ENCODE assay signal across 40 cellular contexts in the genomic region with DNA sequence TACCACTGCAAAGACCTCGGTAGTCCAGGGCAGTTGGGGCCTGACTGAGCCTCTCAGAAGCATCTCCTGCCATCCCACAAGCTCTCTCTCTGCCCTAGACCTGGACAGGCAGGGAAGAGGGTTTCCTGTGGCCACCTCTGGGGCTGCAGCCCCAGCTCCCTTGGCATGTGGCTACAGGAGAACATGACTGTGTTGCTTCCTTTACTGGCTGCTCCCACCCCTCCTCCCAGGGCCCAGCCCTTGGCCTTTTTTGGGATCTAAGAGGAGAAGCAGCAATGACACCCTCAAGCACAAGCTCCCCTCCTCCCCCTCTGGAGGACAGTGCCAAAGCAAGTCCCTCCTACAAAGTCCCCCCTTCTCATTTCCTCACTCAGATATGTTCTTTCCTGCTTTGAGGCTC. TPM values are rescaled to one million over a fixed set of nuclear protein-coding genes. Genes with fewer than 3 reads are reported as not detected.
"Had no signal": no experiment of that assay in that cellular context is flagged by ENCODE, and none has a peak within 500 bp of the region (broad histone marks: within the 10 kb centered on the region; RNA-seq: fewer than 3 reads in every experiment).

No MANE protein-coding gene starts in this region.

- H3K27ac Mint-ChIP-seq: activated CD8-positive, alpha-beta memory T cell treated with anti-CD3 and anti-CD28 coated beads, Interleukin-2, amount 10 ng/mL, durations not matched to agents 7 days and 5 days; activated naive CD4-positive, alpha-beta T cell treated with anti-CD3 and anti-CD28 coated beads, Interleukin-2, amount 10 ng/mL, durations not matched to agents 7 days and 5 days; activated naive CD8-positive, alpha-beta T cell; activated T-helper 17 cell treated with anti-CD3 and anti-CD28 coated beads, Interleukin-2, amount 50 U/mL, for 72 hours had no signal

- H3K9me3 Mint-ChIP-seq: activated naive CD4-positive, alpha-beta T cell treated with anti-CD3 and anti-CD28 coated beads, Interleukin-2, amount 10 ng/mL, durations not matched to agents 7 days and 5 days; activated T-helper 17 cell treated with anti-CD3 and anti-CD28 coated beads, Interleukin-2, amount 50 U/mL, for 72 hours had no signal

- H3K4me2 ChIP-seq: KMS-11 had no signal

- H3K9ac ChIP-seq: KMS-11 had no signal

- H3K27me3 ChIP-seq: ascending aorta, body of pancreas, breast epithelium, Peyer's patch had no signal

- H3K27ac ChIP-seq: ascending aorta, body of pancreas, breast epithelium, KMS-11, Peyer's patch, WERI-Rb-1 had no signal

- H3K4me3 ChIP-seq: ascending aorta, body of pancreas, breast epithelium, Peyer's patch had no signal

- H3K4me3 Mint-ChIP-seq: activated CD8-positive, alpha-beta memory T cell treated with anti-CD3 and anti-CD28 coated beads, Interleukin-2, amount 10 ng/mL, durations not matched to agents 7 days and 5 days; activated naive CD4-positive, alpha-beta T cell treated with anti-CD3 and anti-CD28 coated beads, Interleukin-2, amount 10 ng/mL, durations not matched to agents 7 days and 5 days; activated naive CD8-positive, alpha-beta T cell; activated T-helper 17 cell treated with anti-CD3 and anti-CD28 coated beads, Interleukin-2, amount 50 U/mL, for 72 hours had no signal

- DNase-seq: activated CD4-positive, alpha-beta T cell treated with anti-CD3 and anti-CD28 coated beads for 1 hour; activated CD4-positive, alpha-beta T cell treated with anti-CD3 and anti-CD28 coated beads for 48 hours; activated CD4-positive, alpha-beta T cell treated with anti-CD3 and anti-CD28 coated beads, Interleukin-2, amount 50 U/mL, for 4 hours; activated CD4-positive, CD25-positive, alpha-beta regulatory T cell; activated CD8-positive, alpha-beta memory T cell treated with anti-CD3 and anti-CD28 coated beads for 24 hours; activated CD8-positive, alpha-beta memory T cell treated with anti-CD3 and anti-CD28 coated beads, Interleukin-2, amount 10 ng/mL, durations not matched to agents 7 days and 5 days; activated CD8-positive, alpha-beta memory T cell treated with anti-CD3 and anti-CD28 coated beads, Interleukin-2, amount 50 U/mL, for 48 hours; activated gamma-delta T cell treated with Interleukin-2 at 50 U/mL for 16 hours; activated T-cell treated with anti-CD3 and anti-CD28 coated beads, Interleukin-2, amount 50 U/mL, for 48 hours; amygdala; body of pancreas; cerebellar nuclear complex; MM.1S; MV-4-11; NCI-H1092 treated with DMSO at 0.1 percent for 48 hours; NCI-H1417; NCI-H146; NCI-H187; NCI-H2029 treated with DMSO at 0.1 percent for 48 hours; NCI-H2107; NCI-H2171; NCI-H510A; NCI-H526; NCI-H748 treated with DMSO at 0.1 percent for 48 hours; NK-92 treated with Interleukin-12 subunit alpha and Interleukin-12 subunit beta, amount 100 ng/mL, for 24 hours; PC-3; Peyer's patch; Right ventricle myocardium superior; RPMI8226; SW 1271; T-helper 1 cell; T-helper 2 cell; T-helper 9 cell; WERI-Rb-1 had no signal

- H3K27me3 Mint-ChIP-seq: activated CD8-positive, alpha-beta memory T cell treated with anti-CD3 and anti-CD28 coated beads, Interleukin-2, amount 10 ng/mL, durations not matched to agents 7 days and 5 days; activated naive CD4-positive, alpha-beta T cell treated with anti-CD3 and anti-CD28 coated beads, Interleukin-2, amount 10 ng/mL, durations not matched to agents 7 days and 5 days; activated naive CD8-positive, alpha-beta T cell; activated T-helper 17 cell treated with anti-CD3 and anti-CD28 coated beads, Interleukin-2, amount 50 U/mL, for 72 hours had no signal

- ATAC-seq: activated CD8-positive, alpha-beta memory T cell treated with anti-CD3 and anti-CD28 coated beads, Interleukin-2, amount 10 ng/mL, durations not matched to agents 7 days and 5 days; activated T-helper 17 cell treated with anti-CD3 and anti-CD28 coated beads, Interleukin-2, amount 50 U/mL, for 72 hours; body of pancreas; PC-3 had no signal

- H3K9me3 ChIP-seq: ascending aorta, body of pancreas, breast epithelium, Peyer's patch had no signal

RNA-seq across cellular contexts. Expression of a gene that starts 5.6 kb away (rescaled TPM):
- total RNA-seq: ascending aorta, body of pancreas, Right ventricle myocardium superior had no signal
